17 cellular contexts compared by ENCODE assay signal in the genomic region with DNA sequence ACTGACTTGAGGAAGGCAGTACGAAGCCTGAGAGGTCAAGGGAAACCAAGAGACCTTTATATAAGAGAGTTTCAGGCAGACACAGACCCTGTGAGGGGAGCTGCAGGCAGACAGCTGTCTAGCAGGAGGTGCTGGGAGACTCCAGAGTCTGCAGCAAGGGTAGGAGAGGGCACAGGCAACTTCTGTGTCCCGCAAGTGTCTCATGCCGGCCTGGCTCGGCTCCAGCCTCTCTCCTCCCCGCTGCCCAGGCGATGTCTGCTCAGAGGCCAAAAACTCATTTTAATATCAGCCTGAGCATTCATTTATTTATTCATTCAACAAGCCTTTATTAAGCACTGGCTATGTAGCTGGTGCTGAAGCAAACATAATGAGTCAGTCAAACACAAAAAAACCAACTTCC.
DNase-seq lines count a peak whose midpoint lies in the region; ATAC-seq, FAIRE-seq and TF ChIP-seq lines count a peak whose summit lies in the region.
"Had no signal": no experiment of that assay in that cellular context is flagged by ENCODE, and none has a peak within 500 bp of the region (broad histone marks: within the 10 kb centered on the region; RNA-seq: fewer than 3 reads in every experiment).

No MANE protein-coding gene starts in this region.

- no peak overlapping the region for H3K4ac ChIP-seq in H9 (ENCODE audit: low read depth, low read length)
- H3K4ac ChIP-seq in mesenchymal stem cell (ENCODE audit: low read depth in 1 of 2, low read length in 2 of 2): no peak overlapping the region

- H3K79me1 ChIP-seq in H9 (ENCODE audit: insufficient read depth, low read depth, low read length, poor library complexity, severe bottlenecking) (no peaks in the 10 kb centered on the region), mesenchymal stem cell (replicated peaks; ENCODE audit: low read length, poor library complexity, severe bottlenecking) (peaks cover 2% of the 10 kb centered on the region)

- H4K91ac ChIP-seq in H9 (ENCODE audit: insufficient read length, low read depth, low read length) (no peak overlapping the region), mesenchymal stem cell (ENCODE audit: low read length) (no peak overlapping the region)

- H3K36me3 ChIP-seq in astrocyte (ENCODE audit: insufficient read depth, low read length) (peaks cover 36% of the 10 kb centered on the region), mesenchymal stem cell (ENCODE audit: control insufficient read depth in 1 of 2, insufficient read depth in 2 of 2, low read depth in 1 of 2, low read length in 2 of 2) (peaks cover 75 to 87% of the 10 kb centered on the region in 2 experiments), neural progenitor cell (no peaks in the 10 kb centered on the region)

- WGBS in H9 (ENCODE audit: extremely low coverage, insufficient read length, low lambda C conversion rate): no CpG with 5 or more reads among the region's 6 CpGs
- 99% methylated on average over 6 of the region's 6 CpGs for WGBS in mesenchymal stem cell

- H2BK12ac ChIP-seq in H9 (ENCODE audit: insufficient read length, low read depth, low read length) (no peak overlapping the region), mesenchymal stem cell (ENCODE audit: low read length in 2 of 2) (no peak overlapping the region)

- no peak overlapping the region for H4K8ac ChIP-seq in H9 (replicated peaks; ENCODE audit: insufficient read length, low read depth, low read length)
- no peak overlapping the region for H4K8ac ChIP-seq in mesenchymal stem cell (ENCODE audit: low read length)

- H2BK5ac ChIP-seq in H9 (ENCODE audit: insufficient read length, low read length) (no peak overlapping the region), mesenchymal stem cell (ENCODE audit: low read depth, low read length, poor library complexity, severe bottlenecking) (no peak overlapping the region)

- H3K4me1 Mint-ChIP-seq in H9 (peaks cover 57 to 63% of the 10 kb centered on the region in 2 experiments), astrocyte (ENCODE audit: low read depth, unreplicated experiment) (peaks cover 50% of the 10 kb centered on the region), neural progenitor cell (peaks cover 65% of the 10 kb centered on the region)
- H3K4me1 Mint-ChIP-seq: CD14-positive monocyte had no signal

- H2BK120ac ChIP-seq in H9 (ENCODE audit: low read depth, low read length, poor library complexity, severe bottlenecking) (no peak overlapping the region), mesenchymal stem cell (ENCODE audit: low read depth, low read length) (no peak overlapping the region)

- H3K4me3 Mint-ChIP-seq in H9 (no peak overlapping the region), astrocyte (ENCODE audit: unreplicated experiment) (no peak overlapping the region), neural progenitor cell (no peak overlapping the region)
- H3K4me3 Mint-ChIP-seq: CD14-positive monocyte had no signal

- peak overlapping the region; percentile 56 to 95 (median 74); a peak in 4 of 7 replicates for H3K27ac Mint-ChIP-seq in H9
- H3K27ac Mint-ChIP-seq in astrocyte (ENCODE audit: unreplicated experiment): peak overlapping the region; percentile 63
- H3K27ac Mint-ChIP-seq in neural progenitor cell: peak overlapping the region; percentile 64

- H3K9me3 Mint-ChIP-seq in H9 (peaks cover 0 to 2% of the 10 kb centered on the region in 2 experiments; a peak in 1 of 5 replicates), astrocyte (ENCODE audit: unreplicated experiment) (no peaks in the 10 kb centered on the region), neural progenitor cell (no peaks in the 10 kb centered on the region)
- H3K9me3 Mint-ChIP-seq: CD14-positive monocyte had no signal

- H3K27me3 ChIP-seq in H9 (ENCODE audit: insufficient read depth, low read length): no peaks in the 10 kb centered on the region
- H3K27me3 ChIP-seq in astrocyte (ENCODE audit: insufficient read depth, low read length): no peaks in the 10 kb centered on the region
- H3K27me3 ChIP-seq in mesenchymal stem cell (ENCODE audit: control insufficient read depth in 1 of 2, insufficient read depth in 1 of 2, low read length in 2 of 2): no peaks in the 10 kb centered on the region
- H3K27me3 ChIP-seq in neural progenitor cell: no peaks in the 10 kb centered on the region
- H3K27me3 ChIP-seq: SJCRH30 had no signal

- peaks cover 29% of the 10 kb centered on the region for H3F3A ChIP-seq in neural progenitor cell (ENCODE audit: low read depth)

- H3K56ac ChIP-seq in H9 (ENCODE audit: insufficient read length, low read depth, low read length): no peak overlapping the region

- no peak overlapping the region for H4K5ac ChIP-seq in H9 (ENCODE audit: insufficient read length, low read depth, low read length)

- H3K9ac ChIP-seq in H9 (ENCODE audit: extremely low read depth, insufficient read length, low read length) (no peak overlapping the region), astrocyte (ENCODE audit: low read length) (no peak overlapping the region), mesenchymal stem cell (ENCODE audit: low read length) (no peak overlapping the region), neural progenitor cell (no peak overlapping the region)

- H3K23ac ChIP-seq in H9 (ENCODE audit: insufficient read length, low read depth, low read length) (no peak overlapping the region), mesenchymal stem cell (ENCODE audit: low read length in 2 of 2) (no peak overlapping the region)

- H2BK20ac ChIP-seq in H9 (ENCODE audit: low read depth, low read length, poor library complexity, severe bottlenecking): no peak overlapping the region

- H3K79me2 ChIP-seq in H9 (ENCODE audit: insufficient read depth, low read length) (0 out of 2 replicates have a peak, but pooled peaks cover 4% of the 10 kb centered on the region), astrocyte (ENCODE audit: insufficient read depth, low read length) (peaks cover 65% of the 10 kb centered on the region), neural progenitor cell (ENCODE audit: low read depth) (peaks cover 55% of the 10 kb centered on the region)

- TF ChIP-seq CTCF in H9 (conservative IDR thresholded peaks at IDR 0.05): no peak
- no peak for TF ChIP-seq CTCF in astrocyte (IDR thresholded peaks at IDR 0.05; ENCODE audit: insufficient read depth, low read depth, low read length)
- TF ChIP-seq CTCF in neural progenitor cell (IDR thresholded peaks at IDR 0.05): no peak

- no peak overlapping the region for H3T11ph ChIP-seq in H9 (ENCODE audit: low read length)

- H4K20me1 ChIP-seq in H9 (ENCODE audit: control insufficient read depth, insufficient read depth, insufficient read length) (no peaks in the 10 kb centered on the region), astrocyte (ENCODE audit: insufficient read depth, low read length) (peaks cover 79% of the 10 kb centered on the region), neural progenitor cell (ENCODE audit: low read depth) (peaks cover 68% of the 10 kb centered on the region)

- H3K4me2 ChIP-seq in H9 (ENCODE audit: insufficient read depth, insufficient read length, low read length) (no peak overlapping the region), astrocyte (ENCODE audit: low read length) (no peak overlapping the region), mesenchymal stem cell (ENCODE audit: low read length, poor library complexity, severe bottlenecking) (no peak overlapping the region), neural progenitor cell (no peak overlapping the region)

- H2AFZ ChIP-seq in H9 (ENCODE audit: low read length) (no peak overlapping the region), astrocyte (ENCODE audit: low read depth, low read length) (no peak overlapping the region), mesenchymal stem cell (ENCODE audit: low read depth, low read length) (no peak overlapping the region), neural progenitor cell (replicated peaks) (no peak overlapping the region)

- H3K14ac ChIP-seq in H9 (ENCODE audit: insufficient read depth, low read length) (no peak overlapping the region; the same call in 1 of the 2 replicates), mesenchymal stem cell (ENCODE audit: low read length in 2 of 2) (no peak overlapping the region)

- no peaks in the 10 kb centered on the region for H3K9me3 ChIP-seq in H9 (ENCODE audit: control insufficient read depth, low read depth, low read length)
- no peaks in the 10 kb centered on the region for H3K9me3 ChIP-seq in astrocyte (ENCODE audit: insufficient read depth, low read depth, low read length)
- no peaks in the 10 kb centered on the region for H3K9me3 ChIP-seq in mesenchymal stem cell (ENCODE audit: control insufficient read depth, low read length)
- no peaks in the 10 kb centered on the region for H3K9me3 ChIP-seq in neural progenitor cell (ENCODE audit: low read depth)
- H3K9me3 ChIP-seq: SJCRH30 had no signal

- H3K27ac ChIP-seq in H9 (ENCODE audit: insufficient read length, low read depth, low read length): no peak overlapping the region
- no peak overlapping the region for H3K27ac ChIP-seq in astrocyte (ENCODE audit: low read depth, low read length)
- H3K27ac ChIP-seq in mesenchymal stem cell (ENCODE audit: low read length, poor library complexity, severe bottlenecking): peak overlapping the region; percentile 25
- H3K27ac ChIP-seq in neural progenitor cell: peak overlapping the region; percentile 45
- H3K27ac ChIP-seq: SJCRH30 had no signal

- H2AK5ac ChIP-seq in H9 (ENCODE audit: insufficient read length, low read length): no peak overlapping the region
- no peak overlapping the region for H2AK5ac ChIP-seq in mesenchymal stem cell (ENCODE audit: low read length, severe bottlenecking)

- H2BK15ac ChIP-seq in H9 (ENCODE audit: low read depth, low read length) (no peak overlapping the region), mesenchymal stem cell (ENCODE audit: low read depth, poor library complexity, severe bottlenecking) (no peak overlapping the region)

- H3K4me3 ChIP-seq in astrocyte (ENCODE audit: insufficient read depth, low read depth, low read length) (no peak overlapping the region), mesenchymal stem cell (ENCODE audit: insufficient read depth in 1 of 2, low read depth in 1 of 2, low read length in 2 of 2) (no peak overlapping the region), neural progenitor cell (no peak overlapping the region)
- H3K4me3 ChIP-seq: K562, SJCRH30 had no signal

- H3K36me3 Mint-ChIP-seq in H9 (ENCODE audit: insufficient read depth in 1 of 3, low read depth in 3 of 3) (peaks cover 11 to 22% (median 17%) of the 10 kb centered on the region in 3 experiments), astrocyte (ENCODE audit: low read depth, unreplicated experiment) (peaks cover 37% of the 10 kb centered on the region), neural progenitor cell (peaks cover 32% of the 10 kb centered on the region)
- H3K36me3 Mint-ChIP-seq: CD14-positive monocyte had no signal

- H3K27me3 Mint-ChIP-seq in H9 (ENCODE audit: low read depth): peaks cover 1% of the 10 kb centered on the region; the same call in 1 of the 2 replicates
- H3K27me3 Mint-ChIP-seq in astrocyte (ENCODE audit: low read depth, unreplicated experiment): no peaks in the 10 kb centered on the region
- no peaks in the 10 kb centered on the region for H3K27me3 Mint-ChIP-seq in neural progenitor cell (ENCODE audit: insufficient read depth, low read depth)

- no peak for ATAC-seq in HG02938 (IDR thresholded peaks at IDR 0.05; ENCODE audit: unreplicated experiment)
- ATAC-seq: K562 had no signal

- peaks cover 13% of the 10 kb centered on the region; the same call in 1 of the 2 replicates for H3K4me1 ChIP-seq in H9 (ENCODE audit: insufficient read depth, low read length)
- H3K4me1 ChIP-seq in astrocyte (ENCODE audit: insufficient read depth, low read length): no peaks in the 10 kb centered on the region
- H3K4me1 ChIP-seq in mesenchymal stem cell (ENCODE audit: control insufficient read depth, insufficient read depth, low read depth, low read length): peaks cover 46% of the 10 kb centered on the region
- H3K4me1 ChIP-seq in neural progenitor cell: peaks cover 61% of the 10 kb centered on the region
- H3K4me1 ChIP-seq: SJCRH30 had no signal

- no peak overlapping the region for H3K18ac ChIP-seq in H9 (ENCODE audit: insufficient read length, low read depth, low read length)
- H3K18ac ChIP-seq in mesenchymal stem cell (ENCODE audit: low read depth in 1 of 2, low read length in 2 of 2): no peak overlapping the region

- H3K23me2 ChIP-seq in H9 (ENCODE audit: insufficient read length, low read depth, low read length, poor library complexity, severe bottlenecking): no peaks in the 10 kb centered on the region

- DNase-seq in H9: no peak
- DNase-seq in astrocyte (ENCODE audit: low read depth): no peak
- DNase-seq in mesenchymal stem cell: no peak
- DNase-seq in neural progenitor cell (ENCODE audit: low spot score): no peak
- DNase-seq in activated CD4-positive, CD25-positive, alpha-beta regulatory T cell (lab: John Stamatoyannopoulos, UW): no peak
- DNase-seq in frontal cortex (ENCODE audit: low spot score in 2 of 2): no peak
- no peak for DNase-seq in activated effector memory CD4-positive, alpha-beta T cell treated with anti-CD3 and anti-CD28 coated beads, Interleukin-2, amount 50 U/mL, for 16 hours
- DNase-seq: ACHN, DND-41, NCI-H1105, NCI-H510A treated with DMSO at 0.1 percent for 48 hours, NCI-H82, OCI-M1, SJCRH30 had no signal

- FAIRE-seq in astrocyte (lab: Jason Lieb, UNC) (no peak), frontal cortex (lab: Jason Lieb, UNC) (no peak)
- FAIRE-seq: K562 had no signal

Comparison
In these comparisons a context has a peak if more than half of its experiments do, and no peak if none do; other contexts are left out.
1. H3K27ac ChIP-seq: peak in mesenchymal stem cell (single experiment) and neural progenitor cell (single experiment); none in H9 (single experiment) and astrocyte (single experiment).
2. Peak in every context shown above with its lines, with median percentiles within 50 percentile points of each other: H3K27ac Mint-ChIP-seq.